Comparison of ENCODE assay signal across 6 cellular contexts in genomic region chr5:139393497-139394122, GRCh38.
A peak's percentile ranks its signal among the peaks of the same experiment; 100 is the strongest.
DNase-seq lines count a peak whose midpoint lies in the region; TF ChIP-seq lines count a peak whose summit lies in the region.

No MANE protein-coding gene starts in this region.

- no peaks in the 10 kb centered on the region for H3F3A ChIP-seq in Loucy (ENCODE audit: low read depth)

- no peak for DNase-seq in skeletal muscle cell (ENCODE audit: low read depth)
- DNase-seq in NCI-H2029 (lab: John Stamatoyannopoulos, UW), result no peak
- no peak for DNase-seq in GF-D8 (lab: John Stamatoyannopoulos, UW)
- no peak for DNase-seq in germinal center (ENCODE audit: low spot score)

- H3K4me3 ChIP-seq in Loucy (ENCODE audit: low read length, poor library complexity, severe bottlenecking), result peak overlapping the region; percentile 96
- peak overlapping the region; percentile 74 to 75 for H3K4me3 ChIP-seq in duodenal mucosa (ENCODE audit: low read depth in 1 of 2, low read length in 2 of 2)
- peak overlapping the region; percentile 38 for H3K4me3 ChIP-seq in skeletal muscle cell (ENCODE audit: low read depth, low read length)

- H3K27me3 ChIP-seq in Loucy (ENCODE audit: insufficient read depth, low read length, poor library complexity, severe bottlenecking) (peaks cover 8% of the 10 kb centered on the region), duodenal mucosa (ENCODE audit: control insufficient read depth in 1 of 2, insufficient read depth in 2 of 2, low read length in 2 of 2) (peaks cover 0 to 10% of the 10 kb centered on the region in 2 donors)

- TF ChIP-seq CTCF in Loucy (conservative IDR thresholded peaks at IDR 0.05; ENCODE audit: low read length), result no peak

- H3K9me3 ChIP-seq in Loucy (ENCODE audit: insufficient read depth, low read depth, low read length) (no peaks in the 10 kb centered on the region), duodenal mucosa (ENCODE audit: control insufficient read depth in 1 of 2, low read length in 2 of 2) (no peaks in the 10 kb centered on the region)

- peaks cover 11% of the 10 kb centered on the region for H4K20me1 ChIP-seq in Loucy (ENCODE audit: insufficient read depth, low read length, poor library complexity, severe bottlenecking)

- H3K79me2 ChIP-seq in Loucy (ENCODE audit: insufficient read depth, low read length), result peaks cover 68% of the 10 kb centered on the region

- H3K36me3 ChIP-seq in Loucy (ENCODE audit: insufficient read depth, low read length), result 0 out of 2 replicates have a peak, but pooled peaks cover 4% of the 10 kb centered on the region
- H3K36me3 ChIP-seq in duodenal mucosa (ENCODE audit: control insufficient read depth in 1 of 2, insufficient read depth in 2 of 2, low read length in 2 of 2), result no peaks in the 10 kb centered on the region

- peak overlapping the region; percentile 87 for H3K4me2 ChIP-seq in Loucy (ENCODE audit: low read depth, low read length, poor library complexity, severe bottlenecking)

- H3K4me1 ChIP-seq in Loucy (ENCODE audit: insufficient read depth, low read length, poor library complexity, severe bottlenecking) (peaks cover 36% of the 10 kb centered on the region), duodenal mucosa (ENCODE audit: control insufficient read depth in 1 of 2, insufficient read depth in 2 of 2, low read length in 2 of 2) (peaks cover 21 to 48% of the 10 kb centered on the region in 2 donors)

- H2AFZ ChIP-seq in Loucy (ENCODE audit: low read length), result peak overlapping the region; percentile 92

- H3K9me2 ChIP-seq in Loucy (replicated peaks; ENCODE audit: low read depth, low read length), result no peaks in the 10 kb centered on the region

- H3K27ac ChIP-seq in duodenal mucosa (ENCODE audit: low read depth, low read length), result no peak overlapping the region

- H3K9ac ChIP-seq in Loucy (ENCODE audit: low read depth, low read length, poor library complexity, severe bottlenecking), result peak overlapping the region; percentile 99
- peak overlapping the region; percentile 59 to 78 for H3K9ac ChIP-seq in duodenal mucosa (ENCODE audit: low read depth in 1 of 2, low read length in 2 of 2)

Comparison
In these comparisons a context has a peak if more than half of its experiments do, and no peak if none do; other contexts are left out.
1. H3K4me3 ChIP-seq: peak in every context shown above with its lines; median percentile 96 in Loucy; 74 in duodenal mucosa; 38 in skeletal muscle cell.